In the genomic region with DNA sequence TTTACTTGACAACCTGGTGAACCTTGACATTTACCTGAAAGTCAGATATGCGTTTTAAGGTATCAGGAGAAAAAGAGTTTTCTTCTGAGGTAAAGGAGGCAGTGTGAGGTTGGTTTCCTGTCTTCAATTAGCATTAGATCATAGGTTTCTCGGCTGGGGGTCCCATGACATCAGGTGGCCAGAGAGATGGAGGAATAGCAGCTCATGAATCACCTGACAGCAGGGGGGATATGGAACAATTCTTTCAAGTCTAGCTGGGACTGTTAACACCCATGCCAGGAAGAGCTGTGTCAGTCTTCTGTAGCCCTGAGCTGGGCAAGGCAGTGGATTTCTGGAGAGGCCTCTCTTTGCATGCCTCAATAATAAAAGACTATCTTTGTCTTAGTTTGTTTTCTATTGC, we compare ENCODE assay signal across 10 cellular contexts.
DNase-seq lines count a peak whose midpoint lies in the region; ATAC-seq and TF ChIP-seq lines count a peak whose summit lies in the region.
"Had no signal": no experiment of that assay in that cellular context is flagged by ENCODE, and none has a peak within 500 bp of the region (broad histone marks: within the 10 kb centered on the region; RNA-seq: fewer than 3 reads in every experiment).

No MANE protein-coding gene starts in this region.

- no peaks in the 10 kb centered on the region for H3K79me2 ChIP-seq in trophoblast cell (ENCODE audit: control insufficient read depth, insufficient read depth, low read length, poor library complexity)

- no peak overlapping the region for H4K12ac ChIP-seq in trophoblast cell (ENCODE audit: low read depth, low read length)

- H3K4me1 ChIP-seq in HEK293 (ENCODE audit: control insufficient read depth, insufficient read depth, low read length) (peaks cover 40% of the 10 kb centered on the region), trophoblast cell (ENCODE audit: control insufficient read depth in 1 of 2, insufficient read depth in 2 of 2, low read length in 2 of 2) (peaks cover 16 to 31% of the 10 kb centered on the region in 2 experiments)

- H2AFZ ChIP-seq in trophoblast cell (ENCODE audit: insufficient read depth, low read length, poor library complexity), result no peak overlapping the region

- peaks cover 21% of the 10 kb centered on the region for H3K79me1 ChIP-seq in trophoblast cell (ENCODE audit: low read length)

- peak overlapping the region; percentile 83 for H2BK12ac ChIP-seq in trophoblast cell (ENCODE audit: low read length)

- POLR2A ChIA-PET in HEK293 (lab: Yijun Ruan, JAX), result interaction anchor here (1.0 to 1.7 kb wide), 4 partner anchors 13 to 336 kb away, joined by 3 to 8 read pairs (median 4); a partner anchor contains a TSS
- POLR2A ChIA-PET in activated naive CD8-positive, alpha-beta T cell treated with anti-CD3 and anti-CD28 coated beads, Interleukin-2, amount 10 ng/mL, durations not matched to agents 7 days and 5 days (lab: Charles Lee), result interaction anchor here (1.7 kb wide), 1 partner anchor 230 kb away, joined by 4 read pairs; no protein-coding TSS in a partner anchor

- CTCF ChIA-PET in HEK293 (lab: Yijun Ruan, JAX), result interaction anchor here (0.9 to 1.1 kb wide), 2 partner anchors 17 to 258 kb away, joined by 4 read pairs; no protein-coding TSS in a partner anchor

- no peak overlapping the region for H3K4ac ChIP-seq in trophoblast cell (ENCODE audit: low read depth, low read length)

- H3K27ac Mint-ChIP-seq in activated naive CD8-positive, alpha-beta T cell treated with anti-CD3 and anti-CD28 coated beads, Interleukin-2, amount 10 ng/mL, durations not matched to agents 7 days and 5 days, result peak overlapping the region; percentile 15

- H3K36me3 ChIP-seq in HEK293 (ENCODE audit: control insufficient read depth in 2 of 2, insufficient read depth in 1 of 2, low read length in 2 of 2) (no peaks in the 10 kb centered on the region; a peak in 1 of 3 replicates), trophoblast cell (ENCODE audit: control insufficient read depth in 1 of 2, insufficient read depth in 2 of 2, low read length in 2 of 2) (peaks cover 0 to 1% of the 10 kb centered on the region in 2 experiments)

- peak overlapping the region; percentile 70 for H3K14ac ChIP-seq in trophoblast cell (ENCODE audit: low read length)

- DNase-seq in GM13977 (ENCODE audit: low spot score) (peak; percentile 21), trophoblast cell (no peak), UCSD-AML1 (lab: John Stamatoyannopoulos, UW; ENCODE audit: unreplicated experiment) (no peak), NCI-H1436 (lab: John Stamatoyannopoulos, UW) (no peak), activated gamma-delta T cell (lab: John Stamatoyannopoulos, UW) (no peak)
- no peak for DNase-seq in activated naive CD8-positive, alpha-beta T cell treated with anti-CD3 and anti-CD28 coated beads, Interleukin-2, amount 10 ng/mL, durations not matched to agents 7 days and 5 days
- DNase-seq: activated CD4-positive, CD25-positive, alpha-beta regulatory T cell treated with anti-CD3 and anti-CD28 coated beads, Interleukin-2, amount 50 U/mL, for 72 hours; left cardiac atrium had no signal

- no peak for TF ChIP-seq CTCF in GM13977 (IDR thresholded peaks at IDR 0.05; ENCODE audit: extremely low read depth, insufficient read depth, missing control alignments)
- no peak for TF ChIP-seq CTCF in HEK293 (tag by site-specific recombination; IDR thresholded peaks at IDR 0.05)

- no peak overlapping the region for H3K23ac ChIP-seq in trophoblast cell (ENCODE audit: low read length)

- peak; percentile 28 for ATAC-seq in activated naive CD8-positive, alpha-beta T cell treated with anti-CD3 and anti-CD28 coated beads, Interleukin-2, amount 10 ng/mL, durations not matched to agents 7 days and 5 days (ENCODE audit: low read depth)
- no peak for ATAC-seq in GM21717 (IDR thresholded peaks at IDR 0.05; ENCODE audit: unreplicated experiment)
- ATAC-seq: left cardiac atrium had no signal

- WGBS in trophoblast cell (ENCODE audit: extremely low coverage, insufficient coverage, insufficient read length), result no CpG with 5 or more reads among the region's 2 CpGs

- no peak overlapping the region for H2BK5ac ChIP-seq in trophoblast cell (ENCODE audit: low read depth, low read length, poor library complexity)

- in situ Hi-C loops in GM13977 (cut with MboI; ENCODE audit: low pct_unique_long_range_greater_than_20kb, low sequenced_read_pairs, unreplicated experiment), result no loop called here

- H3K18ac ChIP-seq in trophoblast cell (ENCODE audit: low read length), result no peak overlapping the region

- H3K27me3 Mint-ChIP-seq in activated naive CD8-positive, alpha-beta T cell treated with anti-CD3 and anti-CD28 coated beads, Interleukin-2, amount 10 ng/mL, durations not matched to agents 7 days and 5 days, result no peaks in the 10 kb centered on the region

- no peaks in the 10 kb centered on the region for H3K9me3 ChIP-seq in HEK293 (ENCODE audit: control insufficient read depth, insufficient read depth, low read depth, low read length)
- H3K9me3 ChIP-seq in trophoblast cell (ENCODE audit: insufficient read depth, low read depth, low read length), result no peaks in the 10 kb centered on the region

- H4K91ac ChIP-seq in trophoblast cell (ENCODE audit: low read depth, low read length), result no peak overlapping the region

- H3K4me2 ChIP-seq in trophoblast cell (ENCODE audit: low read length), result no peak overlapping the region

- H3K9ac ChIP-seq in trophoblast cell (ENCODE audit: low read length), result no peak overlapping the region

- H3K36me3 Mint-ChIP-seq in activated naive CD8-positive, alpha-beta T cell treated with anti-CD3 and anti-CD28 coated beads, Interleukin-2, amount 10 ng/mL, durations not matched to agents 7 days and 5 days, result no peaks in the 10 kb centered on the region

- H3K4me1 Mint-ChIP-seq in activated naive CD8-positive, alpha-beta T cell treated with anti-CD3 and anti-CD28 coated beads, Interleukin-2, amount 10 ng/mL, durations not matched to agents 7 days and 5 days, result peaks cover 20% of the 10 kb centered on the region

- H3K27ac ChIP-seq in HEK293 (ENCODE audit: extremely low read depth, low read depth, low read length) (peak overlapping the region; percentile 17; the same call in 1 of the 2 replicates), trophoblast cell (ENCODE audit: low read depth, low read length) (no peak overlapping the region)

- H3K4me3 ChIP-seq in HEK293 (ENCODE audit: low read depth, low read length), result no peak overlapping the region
- no peak overlapping the region for H3K4me3 ChIP-seq in trophoblast cell (ENCODE audit: low read depth, low read length)

- H3K4me3 Mint-ChIP-seq in activated naive CD8-positive, alpha-beta T cell treated with anti-CD3 and anti-CD28 coated beads, Interleukin-2, amount 10 ng/mL, durations not matched to agents 7 days and 5 days, result no peak overlapping the region

- H3K27me3 ChIP-seq in trophoblast cell (ENCODE audit: insufficient read depth, low read length), result no peaks in the 10 kb centered on the region

- peak overlapping the region; percentile 81 for H2BK120ac ChIP-seq in trophoblast cell (ENCODE audit: insufficient read depth, low read length, poor library complexity)

- no peaks in the 10 kb centered on the region for H3K9me3 Mint-ChIP-seq in activated naive CD8-positive, alpha-beta T cell treated with anti-CD3 and anti-CD28 coated beads, Interleukin-2, amount 10 ng/mL, durations not matched to agents 7 days and 5 days

- no peak overlapping the region for H2AK5ac ChIP-seq in trophoblast cell (ENCODE audit: low read length)

- H4K8ac ChIP-seq in trophoblast cell (ENCODE audit: low read depth, low read length), result no peak overlapping the region

TF ChIP-seq in HEK293, 187 proteins besides CTCF, POLR2A, EP300 and RAD21 (continues in another document):
- TF ChIP-seq ZNF350 (tag by site-specific recombination; IDR thresholded peaks at IDR 0.05) (no peak), MYNN (tag by site-specific recombination; IDR thresholded peaks at IDR 0.05; ENCODE audit: borderline replicate concordance) (no peak), KLF8 (tag by site-specific recombination; IDR thresholded peaks at IDR 0.05) (peak; percentile 69), BCL11B (tag by site-specific recombination; IDR thresholded peaks at IDR 0.05; ENCODE audit: low read depth) (no peak), ZNF2 (tag by site-specific recombination; IDR thresholded peaks at IDR 0.05) (no peak), SP2 (tag by site-specific recombination; IDR thresholded peaks at IDR 0.05) (no peak)
- TF ChIP-seq, protein P1, sequence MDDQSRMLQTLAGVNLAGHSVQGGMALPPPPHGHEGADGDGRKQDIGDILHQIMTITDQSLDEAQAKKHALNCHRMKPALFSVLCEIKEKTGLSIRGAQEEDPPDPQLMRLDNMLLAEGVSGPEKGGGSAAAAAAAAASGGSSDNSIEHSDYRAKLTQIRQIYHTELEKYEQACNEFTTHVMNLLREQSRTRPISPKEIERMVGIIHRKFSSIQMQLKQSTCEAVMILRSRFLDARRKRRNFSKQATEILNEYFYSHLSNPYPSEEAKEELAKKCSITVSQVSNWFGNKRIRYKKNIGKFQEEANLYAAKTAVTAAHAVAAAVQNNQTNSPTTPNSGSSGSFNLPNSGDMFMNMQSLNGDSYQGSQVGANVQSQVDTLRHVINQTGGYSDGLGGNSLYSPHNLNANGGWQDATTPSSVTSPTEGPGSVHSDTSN (CRISPR knock-in tag; IDR thresholded peaks at IDR 0.05), result no peak
- TF ChIP-seq, protein P2, sequence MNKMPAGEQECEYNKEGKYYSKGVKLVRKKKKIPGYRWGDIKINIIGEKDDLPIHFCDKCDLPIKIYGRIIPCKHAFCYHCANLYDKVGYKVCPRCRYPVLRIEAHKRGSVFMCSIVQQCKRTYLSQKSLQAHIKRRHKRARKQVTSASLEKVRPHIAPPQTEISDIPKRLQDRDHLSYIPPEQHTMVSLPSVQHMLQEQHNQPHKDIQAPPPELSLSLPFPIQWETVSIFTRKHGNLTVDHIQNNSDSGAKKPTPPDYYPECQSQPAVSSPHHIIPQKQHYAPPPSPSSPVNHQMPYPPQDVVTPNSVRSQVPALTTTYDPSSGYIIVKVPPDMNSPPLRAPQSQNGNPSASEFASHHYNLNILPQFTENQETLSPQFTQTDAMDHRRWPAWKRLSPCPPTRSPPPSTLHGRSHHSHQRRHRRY (tag by site-specific recombination; IDR thresholded peaks at IDR 0.05), result no peak
- TF ChIP-seq, protein P3, sequence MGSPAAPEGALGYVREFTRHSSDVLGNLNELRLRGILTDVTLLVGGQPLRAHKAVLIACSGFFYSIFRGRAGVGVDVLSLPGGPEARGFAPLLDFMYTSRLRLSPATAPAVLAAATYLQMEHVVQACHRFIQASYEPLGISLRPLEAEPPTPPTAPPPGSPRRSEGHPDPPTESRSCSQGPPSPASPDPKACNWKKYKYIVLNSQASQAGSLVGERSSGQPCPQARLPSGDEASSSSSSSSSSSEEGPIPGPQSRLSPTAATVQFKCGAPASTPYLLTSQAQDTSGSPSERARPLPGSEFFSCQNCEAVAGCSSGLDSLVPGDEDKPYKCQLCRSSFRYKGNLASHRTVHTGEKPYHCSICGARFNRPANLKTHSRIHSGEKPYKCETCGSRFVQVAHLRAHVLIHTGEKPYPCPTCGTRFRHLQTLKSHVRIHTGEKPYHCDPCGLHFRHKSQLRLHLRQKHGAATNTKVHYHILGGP (tag by site-specific recombination; IDR thresholded peaks at IDR 0.05), result no peak
